7 cellular contexts compared by ENCODE assay signal in the genomic region with DNA sequence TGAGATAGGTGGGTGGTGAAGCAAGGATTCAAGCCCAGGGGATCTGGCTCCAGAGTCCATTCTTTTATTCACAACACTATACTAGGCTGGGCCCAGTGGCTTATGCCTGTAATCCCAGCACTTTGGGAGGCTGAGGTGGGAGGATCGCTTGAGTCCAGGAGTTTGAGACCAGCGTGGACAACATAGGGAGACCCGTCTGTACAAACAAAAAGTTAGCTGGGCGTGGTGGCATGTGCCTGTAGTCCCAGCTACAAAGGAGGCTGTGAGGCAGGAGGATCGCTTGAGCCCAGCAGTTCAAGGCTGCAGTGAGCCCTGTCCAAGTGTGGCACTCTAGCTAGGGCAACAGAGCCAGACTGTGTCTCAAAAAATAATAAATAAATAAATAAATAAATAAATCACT. TPM values are rescaled to one million over a fixed set of nuclear protein-coding genes. Genes with fewer than 3 reads are reported as not detected.
DNase-seq lines count a peak whose midpoint lies in the region; ATAC-seq, FAIRE-seq and TF ChIP-seq lines count a peak whose summit lies in the region.
"Not testable (repeated sequence)": the region's sequence is repeated elsewhere in the genome, so short reads cannot be mapped to it uniquely, and the experiment has no call there.

No MANE protein-coding gene starts in this region.

- H3K4me1 ChIP-seq in Loucy (ENCODE audit: insufficient read depth, low read length, poor library complexity, severe bottlenecking) = peaks cover 20% of the 10 kb centered on the region
- H3K4me1 ChIP-seq in K562 (replicated peaks in 1 of 2; ENCODE audit: control insufficient read depth in 2 of 2, insufficient read depth in 2 of 2, low read length in 2 of 2) = peaks cover 3 to 22% of the 10 kb centered on the region in 2 experiments; a peak in 3 of 5 replicates
- H3K4me1 ChIP-seq in HepG2 (ENCODE audit: insufficient read depth, low read length) = peaks cover 24% of the 10 kb centered on the region

- not testable (repeated sequence) for TF ChIP-seq POLR2A in K562 (conservative IDR thresholded peaks at IDR 0.05); HepG2 (IDR thresholded peaks at IDR 0.05; ENCODE audit: insufficient read depth in 1 of 2, low read depth in 2 of 2, low read length in 2 of 2)

- not testable (repeated sequence) for H3K27ac ChIP-seq in CD4-positive, alpha-beta T cell (ENCODE audit: low read depth, low read length); K562 (ENCODE audit: extremely low read depth, low read depth, low read length); HepG2 (ENCODE audit: extremely low read length, insufficient read depth, low read length)
- H3K27ac ChIP-seq in dorsolateral prefrontal cortex = peak overlapping the region in 34 of 59 donors; percentile 94 to 100 (median 99)
- peak overlapping the region; percentile 91 for H3K27ac ChIP-seq in neural cell (ENCODE audit: low read length)

- TF ChIP-seq RAD21 in K562 (CRISPR knock-in tag; conservative IDR thresholded peaks at IDR 0.05 in 1 of 2, IDR thresholded peaks at IDR 0.05 in 1 of 2); HepG2 (CRISPR knock-in tag; IDR thresholded peaks at IDR 0.05); neural cell (conservative IDR thresholded peaks at IDR 0.05): not testable (repeated sequence)

- not testable (repeated sequence) for TF ChIP-seq EP300 in K562 (IDR thresholded peaks at IDR 0.05; ENCODE audit: low read length); HepG2 (IDR thresholded peaks at IDR 0.05; ENCODE audit: low read depth in 2 of 2, low read length in 2 of 2); HepG2 (CRISPR knock-in tag; IDR thresholded peaks at IDR 0.05; ENCODE audit: borderline replicate concordance); neural cell (conservative IDR thresholded peaks at IDR 0.05; ENCODE audit: poor library complexity, severe bottlenecking)

- not testable (repeated sequence) for H3K9ac ChIP-seq in Loucy (ENCODE audit: low read depth, low read length, poor library complexity, severe bottlenecking); K562 (ENCODE audit: insufficient read depth in 1 of 2, low read depth in 2 of 2, low read length in 2 of 2); HepG2 (ENCODE audit: insufficient read depth, low read depth, low read length); neural cell (ENCODE audit: low read length)

- peaks cover 14% of the 10 kb centered on the region for H3K4me1 Mint-ChIP-seq in CD4-positive, alpha-beta T cell (ENCODE audit: low read depth)
- H3K4me1 Mint-ChIP-seq in natural killer cell = peaks cover 13 to 25% of the 10 kb centered on the region in 2 donors

- H3K4me2 ChIP-seq in Loucy (ENCODE audit: low read depth, low read length, poor library complexity, severe bottlenecking); K562 (ENCODE audit: insufficient read depth, low read length); HepG2 (ENCODE audit: low read depth, low read length); neural cell (ENCODE audit: low read length): not testable (repeated sequence)

- intact Hi-C loops in CD4-positive, alpha-beta T cell (cut with DNase I, micrococcal nuclease) = loop anchor here (5.0 to 10.0 kb wide), 5 partner anchors 84 to 226 kb away; partner anchors contain the start of gene PRTFDC1 (in 1 of the 2)
- intact Hi-C loops in K562 (cut with micrococcal nuclease) (loop anchor here (5.0 to 10.0 kb wide), 2 partner anchors 261 to 289 kb away; partner anchors contain the start of genes ENKUR and THNSL1), dorsolateral prefrontal cortex (cut with DNase I) (loop anchor here in 1 of 2 donors (10.0 kb wide), 1 partner anchor 259 kb away; no protein-coding TSS in a partner anchor), HepG2 (cut with micrococcal nuclease; ENCODE audit: unreplicated experiment) (loop anchor here (5.0 kb wide), 1 partner anchor 501 kb away; no protein-coding TSS in a partner anchor)
- intact Hi-C loops in natural killer cell (cut with micrococcal nuclease) = not testable (repeated sequence)

- not testable (repeated sequence) for H3K4me3 ChIP-seq in Loucy (ENCODE audit: low read length, poor library complexity, severe bottlenecking); K562; dorsolateral prefrontal cortex; HepG2 (replicated peaks in 1 of 3; ENCODE audit: insufficient read depth in 1 of 3, low read depth in 2 of 3, low read length in 3 of 3); neural cell (ENCODE audit: low read length)

- peak overlapping the region; percentile 97 for H3K4me3 Mint-ChIP-seq in CD4-positive, alpha-beta T cell
- H3K4me3 Mint-ChIP-seq in natural killer cell = peak overlapping the region; percentile 89

- not testable (repeated sequence) for H3K27me3 ChIP-seq in CD4-positive, alpha-beta T cell (ENCODE audit: control insufficient read depth, insufficient read depth, low read length); Loucy (ENCODE audit: insufficient read depth, low read length, poor library complexity, severe bottlenecking); K562 (ENCODE audit: control insufficient read depth in 2 of 2, insufficient read depth in 2 of 2, low read length in 2 of 2); dorsolateral prefrontal cortex; HepG2 (ENCODE audit: control insufficient read depth in 1 of 2, insufficient read depth in 2 of 2, low read length in 2 of 2); neural cell (ENCODE audit: insufficient read depth, low read depth, low read length)

- WGBS in K562 (ENCODE audit: insufficient coverage, low coverage, missing lambda C conversion rate) = 87% methylated on average over 5 of the region's 5 CpGs
- WGBS in HepG2 (ENCODE audit: low lambda C conversion rate) = 49% methylated on average over 5 of the region's 5 CpGs

- H3F3A ChIP-seq in Loucy (ENCODE audit: low read depth); neural cell (ENCODE audit: insufficient read depth, low read length, poor library complexity, severe bottlenecking): not testable (repeated sequence)

- H3K36me3 ChIP-seq in Loucy (ENCODE audit: insufficient read depth, low read length); K562 (ENCODE audit: control insufficient read depth, insufficient read depth, low read length); HepG2 (replicated peaks in 1 of 2; ENCODE audit: control insufficient read depth in 1 of 2, insufficient read depth in 2 of 2, low read length in 2 of 2); neural cell (ENCODE audit: insufficient read depth, low read length): not testable (repeated sequence)

- H3K9me1 ChIP-seq in K562 (ENCODE audit: control insufficient read depth, insufficient read depth, low read length) = not testable (repeated sequence)

- DNase-seq in CD4-positive, alpha-beta T cell; K562 (ENCODE audit: extremely low read depth in 1 of 4, low spot score in 3 of 4); dorsolateral prefrontal cortex; HepG2 (ENCODE audit: low spot score); natural killer cell: not testable (repeated sequence)

- H3K27me3 Mint-ChIP-seq in CD4-positive, alpha-beta T cell; natural killer cell (ENCODE audit: low read depth in 2 of 2): not testable (repeated sequence)

- H2AFZ ChIP-seq in Loucy (ENCODE audit: low read length) (peak overlapping the region; percentile 99), K562 (ENCODE audit: low read depth, low read length) (peak overlapping the region; percentile 21; the same call in 1 of the 2 replicates)
- not testable (repeated sequence) for H2AFZ ChIP-seq in HepG2 (ENCODE audit: low read length); neural cell (ENCODE audit: low read depth, low read length)

- H3K9me2 ChIP-seq in Loucy (replicated peaks; ENCODE audit: low read depth, low read length); neural cell (ENCODE audit: insufficient read depth, low read length): not testable (repeated sequence)

- H4K20me1 ChIP-seq in Loucy (ENCODE audit: insufficient read depth, low read length, poor library complexity, severe bottlenecking); K562 (replicated peaks; ENCODE audit: control insufficient read depth, insufficient read depth, low read length); HepG2 (ENCODE audit: insufficient read depth, low read length); neural cell (ENCODE audit: insufficient read depth): not testable (repeated sequence)

- POLR2A ChIA-PET in CD4-positive, alpha-beta T cell (lab: Charles Lee) = interaction anchor here (1.1 to 4.3 kb wide), 2 partner anchors 103 to 226 kb away, joined by 5 to 55 read pairs; partner anchors contain the start of gene PRTFDC1
- POLR2A ChIA-PET in K562 (lab: Yijun Ruan, JAX); HepG2 (lab: Yijun Ruan, JAX): not testable (repeated sequence)

- in situ Hi-C loops in K562 (cut with MboI) = not testable (repeated sequence)
- in situ Hi-C loops in HepG2 (cut with HindIII; ENCODE audit: extremely low pct_ligation_motif_present, low pct_unique_long_range_greater_than_20kb) = loop anchor here (10.0 kb wide), 1 partner anchor 289 kb away; the partner anchor contains the start of genes ENKUR and THNSL1

- H3K36me3 Mint-ChIP-seq in CD4-positive, alpha-beta T cell (ENCODE audit: low read depth); natural killer cell: not testable (repeated sequence)

- TF ChIP-seq CTCF in CD4-positive, alpha-beta T cell (IDR thresholded peaks at IDR 0.05); Loucy (conservative IDR thresholded peaks at IDR 0.05; ENCODE audit: low read length); K562 (IDR thresholded peaks at IDR 0.05 in 2 of 3, conservative IDR thresholded peaks at IDR 0.05 in 1 of 3; ENCODE audit: insufficient read depth in 2 of 3, low read depth in 1 of 3, low read length in 3 of 3); dorsolateral prefrontal cortex (IDR thresholded peaks at IDR 0.05 in 54 of 56, conservative IDR thresholded peaks at IDR 0.05 in 2 of 56; ENCODE audit: low read depth in 1 of 56, partially characterized antibody in 56 of 56); HepG2 (CRISPR knock-in tag; IDR thresholded peaks at IDR 0.05); natural killer cell (IDR thresholded peaks at IDR 0.05); neural cell (IDR thresholded peaks at IDR 0.05; ENCODE audit: poor library complexity, severe bottlenecking): not testable (repeated sequence)

- not testable (repeated sequence) for H3K9me3 ChIP-seq in CD4-positive, alpha-beta T cell (ENCODE audit: control insufficient read depth, low read length); Loucy (ENCODE audit: insufficient read depth, low read depth, low read length); K562 (replicated peaks; ENCODE audit: control insufficient read depth, insufficient read depth, low read depth, low read length); HepG2 (ENCODE audit: low read length); neural cell (ENCODE audit: low read length)

- H3K79me2 ChIP-seq in Loucy (ENCODE audit: insufficient read depth, low read length) = peaks cover 14% of the 10 kb centered on the region
- peaks cover 21% of the 10 kb centered on the region for H3K79me2 ChIP-seq in K562 (ENCODE audit: control insufficient read depth, insufficient read depth, low read length)
- peaks cover 15% of the 10 kb centered on the region for H3K79me2 ChIP-seq in HepG2 (ENCODE audit: insufficient read depth, low read length)
- peaks cover 16% of the 10 kb centered on the region for H3K79me2 ChIP-seq in neural cell (replicated peaks; ENCODE audit: insufficient read depth, low read length)

- not testable (repeated sequence) for BruUV-seq in K562 (replicated peaks; lab: Mats Ljungman, UMichigan); HepG2 (replicated peaks; lab: Mats Ljungman, UMichigan)

- peak overlapping the region; percentile 85 for H3K27ac Mint-ChIP-seq in CD4-positive, alpha-beta T cell
- H3K27ac Mint-ChIP-seq in natural killer cell = not testable (repeated sequence)

- CTCF ChIA-PET in CD4-positive, alpha-beta T cell (lab: Charles Lee); HepG2 (lab: Yijun Ruan, JAX; ENCODE audit: low intra/inter-chr PET ratio, low total read pairs): not testable (repeated sequence)
- CTCF ChIA-PET in K562 (lab: Yijun Ruan, JAX; ENCODE audit: low intra/inter-chr PET ratio) = interaction anchor here (0.6 kb wide), 1 partner anchor 355 kb away, joined by 3 read pairs; no protein-coding TSS in a partner anchor

- FAIRE-seq in K562 (lab: Jason Lieb, UNC); HepG2 (lab: Jason Lieb, UNC): not testable (repeated sequence)

- not testable (repeated sequence) for ATAC-seq in CD4-positive, alpha-beta T cell (ENCODE audit: poor library complexity); K562; HepG2; natural killer cell

- H3K9me3 Mint-ChIP-seq in CD4-positive, alpha-beta T cell; natural killer cell: not testable (repeated sequence)

RNA-seq across cellular contexts. Expression of gene ARHGAP21, which starts 2.3 kb away (rescaled TPM):
- 10 to 100 TPM; 38.4 to 43.4 TPM for total RNA-seq in CD4-positive, alpha-beta T cell
- total RNA-seq in K562 (2011; cell fraction: chromatin; rRNA removed; ENCODE audit: low replicate concordance) = 222 and 366 TPM in 2 replicates
- total RNA-seq in K562 (2011; cell fraction: nucleolus; rRNA removed) = 80.7 and 94.1 TPM in 2 replicates
- 125 and 182 TPM in 2 replicates for total RNA-seq in K562 (2011; cell fraction: nucleoplasm; rRNA removed)
- total RNA-seq in K562 (2014; rRNA removed) = 38.7 and 43.1 TPM in 2 replicates
- 61.8 and 84.8 TPM in 2 replicates for total RNA-seq in K562 (2014; rRNA removed; fragmentation: Illumina TruSeq; extraction: Trizol)
- 72.2 and 75.0 TPM in 2 replicates for total RNA-seq in K562 (2015; rRNA removed; fragmentation: Illumina TruSeq; extraction: Trizol)
- total RNA-seq in K562 (2021) = 57.7 and 60.8 TPM in 2 replicates
- 86.1 and 145 TPM in 2 replicates for polyA plus RNA-seq in K562 (2011; rRNA removed)
- 35.6 and 41.6 TPM in 2 replicates for polyA plus RNA-seq in K562 (2011; cell fraction: cytosol; rRNA removed)
- polyA plus RNA-seq in K562 (2011; cell fraction: nucleus; rRNA removed) = 214 and 250 TPM in 2 replicates
- 32.3 and 36.3 TPM in 2 replicates for polyA plus RNA-seq in K562 (2012)
- 65.7 and 72.2 TPM in 2 replicates for polyA plus RNA-seq in K562 (2014; fragmentation: Illumina TruSeq; extraction: Trizol)
- 10 to 100 TPM; 13.6 to 15.5 TPM for polyA plus RNA-seq in K562 (2014; fragmentation: Nextera tagmentation; extraction: Ambion mirVana)
- 40.3 and 43.6 TPM in 2 replicates for polyA plus RNA-seq in K562 (2014; rRNA removed)
- 150 and 239 TPM in 2 replicates for polyA minus RNA-seq in K562 (2011; rRNA and poly(A)+ RNA removed)
- polyA minus RNA-seq in K562 (2011; cell fraction: cytosol; rRNA and poly(A)+ RNA removed) = 36.3 and 108 TPM in 2 replicates
- polyA minus RNA-seq in K562 (2011; cell fraction: nucleus; rRNA and poly(A)+ RNA removed) = 146 and 167 TPM in 2 replicates
- total RNA-seq in dorsolateral prefrontal cortex = 100 to 1,000 TPM; 325 to 877 (median 454) TPM
- 26.6 and 28.0 TPM in 2 replicates for total RNA-seq in HepG2 (2016; rRNA removed; fragmentation: Illumina TruSeq; extraction: Trizol)
- total RNA-seq in HepG2 (2016; cell fraction: cytosol; rRNA removed; fragmentation: Illumina TruSeq; extraction: Trizol; ENCODE audit: low read depth) = 3.9 and 7.5 TPM in 2 replicates
- total RNA-seq in HepG2 (2016; cell fraction: insoluble cytoplasmic fraction; rRNA removed; fragmentation: Illumina TruSeq; extraction: Trizol) = 23.3 and 24.8 TPM in 2 replicates
- total RNA-seq in HepG2 (2016; cell fraction: membrane; rRNA removed; fragmentation: Illumina TruSeq; extraction: Trizol) = 13.0 and 13.2 TPM in 2 replicates
- total RNA-seq in HepG2 (2016; cell fraction: nucleus; rRNA removed; fragmentation: Illumina TruSeq; extraction: Trizol) = 47.1 and 48.2 TPM in 2 replicates
- 23.9 and 24.9 TPM in 2 replicates for polyA plus RNA-seq in HepG2 (2011; rRNA removed)
- polyA plus RNA-seq in HepG2 (2011; cell fraction: cytosol; rRNA removed) = 9.3 and 14.8 TPM in 2 replicates
- polyA plus RNA-seq in HepG2 (2011; cell fraction: nucleus; rRNA removed) = 38.8 and 40.9 TPM in 2 replicates
- 12.7 and 19.2 TPM in 2 replicates for polyA plus RNA-seq in HepG2 (2012)
- polyA plus RNA-seq in HepG2 (2016; cell fraction: cytosol; fragmentation: Illumina TruSeq; extraction: Trizol; ENCODE audit: low read depth) = 0.80 and 1.5 TPM in 2 replicates
- 19.5 and 21.4 TPM in 2 replicates for polyA plus RNA-seq in HepG2 (2016; cell fraction: insoluble cytoplasmic fraction; fragmentation: Illumina TruSeq; extraction: Trizol; ENCODE audit: low read depth)
- polyA plus RNA-seq in HepG2 (2016; cell fraction: membrane; fragmentation: Illumina TruSeq; extraction: Trizol; ENCODE audit: low read depth) = 3.2 and 4.5 TPM in 2 replicates
- polyA plus RNA-seq in HepG2 (2016; cell fraction: nucleus; fragmentation: Illumina TruSeq; extraction: Trizol; ENCODE audit: insufficient read depth, low read depth) = 39.1 and 41.8 TPM in 2 replicates
- 40.5 and 94.5 TPM in 2 replicates for polyA minus RNA-seq in HepG2 (2011; rRNA and poly(A)+ RNA removed; ENCODE audit: low replicate concordance)
- 24.5 and 27.5 TPM in 2 replicates for polyA minus RNA-seq in HepG2 (2011; cell fraction: cytosol; rRNA and poly(A)+ RNA removed)
- 101 and 142 TPM in 2 replicates for polyA minus RNA-seq in HepG2 (2011; cell fraction: nucleus; rRNA and poly(A)+ RNA removed)
- total RNA-seq in natural killer cell = 10 to 100 TPM; 30.9 to 45.8 (median 34.7) TPM
- 138 and 155 TPM in 2 replicates for polyA plus RNA-seq in neural cell
- polyA minus RNA-seq in neural cell = 229 and 256 TPM in 2 replicates
